In the genomic region with DNA sequence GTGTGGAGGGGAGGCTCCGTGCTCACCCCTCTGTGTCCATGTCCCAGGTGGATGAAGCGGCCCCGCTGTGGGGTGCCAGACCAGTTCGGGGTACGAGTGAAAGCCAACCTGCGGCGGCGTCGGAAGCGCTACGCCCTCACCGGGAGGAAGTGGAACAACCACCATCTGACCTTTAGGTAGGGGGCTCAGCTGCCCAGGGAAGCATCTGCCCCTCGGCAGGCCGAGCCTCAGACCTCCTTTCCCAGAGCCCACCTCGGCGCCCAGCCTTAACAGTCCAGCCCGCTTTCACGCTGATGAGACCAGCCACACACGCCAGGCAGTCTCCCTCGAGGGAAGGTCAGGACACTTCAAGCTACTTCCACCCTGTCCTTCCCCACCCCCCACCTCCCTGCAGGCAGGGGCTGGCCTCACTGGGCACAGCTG, we compare ENCODE assay signal across 15 cellular contexts. TPM values are rescaled to one million over a fixed set of nuclear protein-coding genes. Genes with fewer than 3 reads are reported as not detected.
DNase-seq lines count a peak whose midpoint lies in the region; ATAC-seq and TF ChIP-seq lines count a peak whose summit lies in the region.
"Had no signal": no experiment of that assay in that cellular context is flagged by ENCODE, and none has a peak within 500 bp of the region (broad histone marks: within the 10 kb centered on the region; RNA-seq: fewer than 3 reads in every experiment).

No MANE protein-coding gene starts in this region.

- no peaks in the 10 kb centered on the region for H3K4me1 Mint-ChIP-seq in chondrocyte (ENCODE audit: low read depth)
- H3K4me1 Mint-ChIP-seq: B cell had no signal

- no peak overlapping the region for H3K4me3 Mint-ChIP-seq in chondrocyte (ENCODE audit: unreplicated experiment)
- H3K4me3 Mint-ChIP-seq: B cell; CD8-positive, alpha-beta T cell; IgD-negative memory B cell had no signal

- intact Hi-C loops in Right ventricle myocardium inferior (cut with DNase I), result no loop called here
- intact Hi-C loops in cardiac septum (cut with DNase I), result no loop called here

- no peaks in the 10 kb centered on the region for H3K9me3 Mint-ChIP-seq in chondrocyte (ENCODE audit: low read depth)
- H3K9me3 Mint-ChIP-seq: CD8-positive, alpha-beta T cell had no signal

- peaks cover 3% of the 10 kb centered on the region for H3K36me3 Mint-ChIP-seq in chondrocyte (ENCODE audit: low read depth)
- H3K36me3 Mint-ChIP-seq: CD8-positive, alpha-beta T cell; IgD-negative memory B cell had no signal

- peak; percentile 73 for DNase-seq in Right ventricle myocardium inferior (ENCODE audit: missing footprints)
- no peak for DNase-seq in cardiac septum (ENCODE audit: low spot score)
- DNase-seq in 8988T, result peak; percentile 27
- DNase-seq in GM20000 (ENCODE audit: low spot score), result peak; percentile 15
- DNase-seq in chondrocyte (ENCODE audit: low spot score), result peak; percentile 91
- DNase-seq in SIG-M5 (lab: John Stamatoyannopoulos, UW), result no peak
- DNase-seq in islet precursor cell, result no peak
- DNase-seq: Calu3; CD8-positive, alpha-beta T cell; DMS79 treated with DMSO at 0.1 percent for 48 hours; GF-D8; KBM-7 had no signal

- H3K27ac Mint-ChIP-seq in chondrocyte (ENCODE audit: unreplicated experiment), result no peak overlapping the region
- H3K27ac Mint-ChIP-seq: B cell; CD8-positive, alpha-beta T cell had no signal

- ATAC-seq in Right ventricle myocardium inferior (no peak), GM21526 (IDR thresholded peaks at IDR 0.05; ENCODE audit: low FRiP score, unreplicated experiment) (no peak)
- ATAC-seq: CD8-positive, alpha-beta T cell had no signal

- TF ChIP-seq CTCF in GM20000 (IDR thresholded peaks at IDR 0.05; ENCODE audit: extremely low read depth, missing control alignments) (no peak), chondrocyte (IDR thresholded peaks at IDR 0.05) (no peak)

- no peaks in the 10 kb centered on the region for H3K27me3 Mint-ChIP-seq in chondrocyte (ENCODE audit: low read depth)
- H3K27me3 Mint-ChIP-seq: B cell, IgD-negative memory B cell had no signal

RNA-seq across cellular contexts. Expression of a gene that starts 12.7 kb away (rescaled TPM):
- 70.3 TPM for total RNA-seq in Right ventricle myocardium inferior
- 53.5 TPM for total RNA-seq in cardiac septum
- total RNA-seq in chondrocyte, result 5.9 to 12.0 TPM (median 11.2 TPM) in 3 replicates
- total RNA-seq: B cell had no signal

RNA-seq across cellular contexts. Expression of a gene that starts 37.0 kb away (rescaled TPM):
- total RNA-seq in Right ventricle myocardium inferior (36.2 TPM), cardiac septum (36.0 TPM), chondrocyte (37.9 to 46.0 TPM (median 41.5 TPM) in 3 replicates)

RNA-seq across cellular contexts. Expression of a gene that starts 37.8 kb away (rescaled TPM):
- total RNA-seq in Right ventricle myocardium inferior, result 7.0 TPM
- total RNA-seq in cardiac septum, result 7.2 TPM
- total RNA-seq in chondrocyte, result 9.2 to 12.0 TPM (median 11.9 TPM) in 3 replicates

Comparison
In these comparisons a context has a peak if more than half of its experiments do, and no peak if none do; other contexts are left out.
1. DNase-seq: peak in Right ventricle myocardium inferior (single experiment), 8988T (single experiment), GM20000 (single experiment) and chondrocyte (single experiment); none in cardiac septum (single experiment), SIG-M5 (single experiment) and islet precursor cell (single experiment).